Comparison of ENCODE assay signal across 1 cellular context in the genomic region with DNA sequence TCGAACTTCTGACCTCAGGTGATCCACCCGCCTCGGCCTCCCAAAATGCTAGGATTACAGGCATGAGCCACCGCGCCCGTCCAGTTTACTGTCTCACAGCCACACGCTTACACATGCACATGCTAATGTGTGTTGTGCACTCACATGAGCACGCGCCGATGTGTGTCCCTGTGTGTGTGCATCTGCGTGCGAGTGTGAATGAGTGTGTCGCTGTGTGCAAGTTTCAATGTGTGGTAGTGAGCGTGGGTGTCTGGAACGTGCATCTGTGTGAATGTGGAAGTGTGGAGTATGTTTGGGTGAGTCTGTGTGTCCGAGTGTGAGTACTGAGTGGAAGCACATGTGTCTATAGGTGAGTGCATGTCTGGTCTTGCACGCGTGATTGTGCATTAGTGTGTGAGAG.
TF ChIP-seq lines count a peak whose summit lies in the region.

No MANE protein-coding gene starts in this region.

TF ChIP-seq in GM12878, 131 proteins besides CTCF, POLR2A, EP300 and RAD21:
- TF ChIP-seq BRCA1 (IDR thresholded peaks at IDR 0.05; ENCODE audit: low read depth, low read length) = no peak
- TF ChIP-seq, protein P1, sequence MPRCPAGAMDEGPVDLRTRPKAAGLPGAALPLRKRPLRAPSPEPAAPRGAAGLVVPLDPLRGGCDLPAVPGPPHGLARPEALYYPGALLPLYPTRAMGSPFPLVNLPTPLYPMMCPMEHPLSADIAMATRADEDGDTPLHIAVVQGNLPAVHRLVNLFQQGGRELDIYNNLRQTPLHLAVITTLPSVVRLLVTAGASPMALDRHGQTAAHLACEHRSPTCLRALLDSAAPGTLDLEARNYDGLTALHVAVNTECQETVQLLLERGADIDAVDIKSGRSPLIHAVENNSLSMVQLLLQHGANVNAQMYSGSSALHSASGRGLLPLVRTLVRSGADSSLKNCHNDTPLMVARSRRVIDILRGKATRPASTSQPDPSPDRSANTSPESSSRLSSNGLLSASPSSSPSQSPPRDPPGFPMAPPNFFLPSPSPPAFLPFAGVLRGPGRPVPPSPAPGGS (IDR thresholded peaks at IDR 0.05; ENCODE audit: borderline replicate concordance, insufficient read depth, low read depth, low read length, poor library complexity, severe bottlenecking) = peak; percentile 92
- no peak for TF ChIP-seq PAX8 (IDR thresholded peaks at IDR 0.05)
- no peak for TF ChIP-seq MEF2A (IDR thresholded peaks at IDR 0.05; ENCODE audit: insufficient read depth, low read depth, low read length)
- TF ChIP-seq TCF3 (IDR thresholded peaks at IDR 0.05; ENCODE audit: borderline replicate concordance, insufficient read depth, low read depth, low read length) = peak; percentile 73; the same call in 1 of the 2 replicates
